ENCODE assay signal across 8 cellular contexts in genomic region chr11:134223836-134224709, GRCh38. TPM values are rescaled to one million over a fixed set of nuclear protein-coding genes. Genes with fewer than 3 reads are reported as not detected.
DNase-seq lines count a peak whose midpoint lies in the region; ATAC-seq and TF ChIP-seq lines count a peak whose summit lies in the region.

Gene NCAPD3, minus strand, starts transcription at chr11:134223967. Its CDS starts 41 bp downstream, at chr11:134223926.
Gene VPS26B, plus strand, starts transcription at chr11:134224671. Its CDS starts 452 bp downstream, at chr11:134225123.

- H3K27me3 ChIP-seq in left ventricle myocardium inferior (ENCODE audit: low read depth) = no peaks in the 10 kb centered on the region
- H3K27me3 ChIP-seq in prostate gland (replicated peaks; ENCODE audit: insufficient read depth) = no peaks in the 10 kb centered on the region

- H3K9me3 ChIP-seq in T-helper 17 cell (ENCODE audit: control insufficient read depth, low read length, poor library complexity, severe bottlenecking) (no peaks in the 10 kb centered on the region), left ventricle myocardium inferior (replicated peaks) (no peaks in the 10 kb centered on the region), prostate gland (no peaks in the 10 kb centered on the region)

- H3K4me3 ChIP-seq in left ventricle myocardium inferior (peak within 1 kb of the TSS; percentile 89), prostate gland (peak within 1 kb of the TSS; percentile 81 to 98), urinary bladder (ENCODE audit: low read depth, low read length) (peak within 1 kb of the TSS; percentile 85)

- intact Hi-C loops in left ventricle myocardium inferior (cut with micrococcal nuclease) = no loop called here
- intact Hi-C loops in prostate gland (cut with DNase I) = loop anchor here (10.0 kb wide), 1 partner anchor 111 kb away; the partner anchor contains the start of gene GLB1L2

- H3K27ac ChIP-seq in left ventricle myocardium inferior (replicated peaks) (peak within 1 kb of the TSS; percentile 98), prostate gland (peak within 1 kb of the TSS; percentile 91 to 92), urinary bladder (ENCODE audit: low read depth) (peak within 1 kb of the TSS; percentile 86)

- TF ChIP-seq POLR2A in GM15510 (IDR thresholded peaks at IDR 0.05; ENCODE audit: borderline replicate concordance, extremely low read depth, insufficient read length) (peak; percentile 97), prostate gland (IDR thresholded peaks at IDR 0.05) (peak; percentile 86)

- H3K4me1 ChIP-seq in left ventricle myocardium inferior (peaks cover 53% of the 10 kb centered on the region), prostate gland (replicated peaks) (peaks cover 11% of the 10 kb centered on the region), urinary bladder (ENCODE audit: insufficient read depth) (no peaks in the 10 kb centered on the region)

- H3K4me3 Mint-ChIP-seq in T-helper 17 cell = peak within 1 kb of the TSS; percentile 98

- peak; percentile 64 for DNase-seq in NCI-H1694 treated with DMSO at 0.1 percent for 48 hours (lab: John Stamatoyannopoulos, UW)
- peak; percentile 90 to 95 (median 92) for DNase-seq in T-helper 17 cell
- DNase-seq in amygdala (lab: John Stamatoyannopoulos, UW) = peak; percentile 67 to 97 (median 92)
- peak; percentile 98 for DNase-seq in left ventricle myocardium inferior
- peak; percentile 97 for DNase-seq in prostate gland (ENCODE audit: low spot score)

- peak within 1 kb of the TSS; percentile 98 for H3K27ac Mint-ChIP-seq in T-helper 17 cell

- ATAC-seq in HG02885 (IDR thresholded peaks at IDR 0.05; ENCODE audit: poor library complexity, unreplicated experiment) = peak; percentile 79
- peak; percentile 86 for ATAC-seq in T-helper 17 cell

- TF ChIP-seq CTCF in left ventricle myocardium inferior (IDR thresholded peaks at IDR 0.05; ENCODE audit: borderline replicate concordance) (no peak), prostate gland (IDR thresholded peaks at IDR 0.05) (peak in 1 of 4 experiments; percentile 37)

- H3K36me3 Mint-ChIP-seq in T-helper 17 cell (ENCODE audit: low read depth) = peaks cover 2% of the 10 kb centered on the region

- H3K36me3 ChIP-seq in left ventricle myocardium inferior (peaks cover 12% of the 10 kb centered on the region), prostate gland (no peaks in the 10 kb centered on the region), urinary bladder (ENCODE audit: insufficient read depth) (no peaks in the 10 kb centered on the region)

- no peaks in the 10 kb centered on the region for H3K27me3 Mint-ChIP-seq in T-helper 17 cell

- H3K4me1 Mint-ChIP-seq in T-helper 17 cell = peaks cover 50% of the 10 kb centered on the region

- under 1% methylated on average over 73 of the region's 89 CpGs for whole genome bisulfite sequencing in prostate gland
- WGBS in urinary bladder = under 1% methylated on average over 89 of the region's 89 CpGs

RNA-seq across cellular contexts. Expression of gene NCAPD3, which starts in this region (rescaled TPM):
- total RNA-seq in T-helper 17 cell (10 to 100 TPM; 26.8 to 31.4 TPM), left ventricle myocardium inferior (17.2 TPM), prostate gland (10 to 100 TPM; 44.4 to 61.9 TPM), urinary bladder (29.1 TPM)
- 9.5 TPM for polyA plus RNA-seq in urinary bladder

RNA-seq across cellular contexts. Expression of gene VPS26B, which starts in this region (rescaled TPM):
- 10 to 100 TPM; 49.9 to 51.1 TPM for total RNA-seq in T-helper 17 cell
- total RNA-seq in left ventricle myocardium inferior = 37.6 TPM
- 10 to 100 TPM; 67.6 to 80.8 TPM for total RNA-seq in prostate gland
- 33.6 TPM for total RNA-seq in urinary bladder
- 38.3 TPM for polyA plus RNA-seq in urinary bladder

Comparison
In these comparisons a context has a peak if more than half of its experiments do, and no peak if none do; other contexts are left out.
1. Peak in every context shown above with its lines: DNase-seq, ATAC-seq, H3K4me3 ChIP-seq and H3K27ac ChIP-seq.